13 cellular contexts compared by ENCODE assay signal in genomic region chr12:53820503-53820902, GRCh38.
DNase-seq lines count a peak whose midpoint lies in the region; TF ChIP-seq lines count a peak whose summit lies in the region.
"Had no signal": no experiment of that assay in that cellular context is flagged by ENCODE, and none has a peak within 500 bp of the region (broad histone marks: within the 10 kb centered on the region; RNA-seq: fewer than 3 reads in every experiment).

No MANE protein-coding gene starts in this region.

- DNase-seq in GM03348 (ENCODE audit: low spot score): peak; percentile 47
- DNase-seq in M059J (ENCODE audit: low read depth): peak; percentile 89
- DNase-seq in choroid plexus epithelial cell (ENCODE audit: low read depth): peak; percentile 9
- DNase-seq in osteoblast (ENCODE audit: insufficient read length, low spot score, missing footprints): no peak
- DNase-seq in NK-92 (lab: John Stamatoyannopoulos, UW; ENCODE audit: unreplicated experiment): no peak
- DNase-seq in NCI-H446 (lab: John Stamatoyannopoulos, UW): no peak
- DNase-seq in COR-L47 (lab: John Stamatoyannopoulos, UW): no peak
- DNase-seq: activated CD4-positive, alpha-beta T cell treated with anti-CD3 and anti-CD28 coated beads, Interleukin-2, amount 10 ng/mL, durations not matched to agents 7 days and 5 days; activated T-cell treated with anti-CD3 and anti-CD28 coated beads, Interleukin-2, amount 50 U/mL, for 48 hours; NCI-H1092 treated with DMSO at 0.1 percent for 48 hours; NCI-H510A treated with DMSO at 0.1 percent for 48 hours; uterus had no signal

- no peaks in the 10 kb centered on the region for H3K4me1 ChIP-seq in osteoblast (ENCODE audit: insufficient read depth, low read length)
- H3K4me1 ChIP-seq: uterus had no signal

- H3K36me3 ChIP-seq in osteoblast (ENCODE audit: insufficient read depth, low read length): no peaks in the 10 kb centered on the region
- H3K36me3 ChIP-seq: uterus had no signal

- no peaks in the 10 kb centered on the region for H4K20me1 ChIP-seq in osteoblast (ENCODE audit: insufficient read depth, low read length)

- no peak overlapping the region for H3K27ac ChIP-seq in osteoblast (ENCODE audit: low read depth, low read length)
- H3K27ac ChIP-seq: epithelial cell of prostate, uterus had no signal

- H3K79me2 ChIP-seq in osteoblast (ENCODE audit: insufficient read depth, low read length): no peaks in the 10 kb centered on the region

- no peak for TF ChIP-seq CTCF in choroid plexus epithelial cell (conservative IDR thresholded peaks at IDR 0.05; ENCODE audit: low read depth, low read length)
- TF ChIP-seq CTCF in osteoblast (IDR thresholded peaks at IDR 0.05; ENCODE audit: extremely low read depth, low read depth, low read length): no peak

- no peaks in the 10 kb centered on the region for H3K9me3 ChIP-seq in osteoblast (ENCODE audit: low read depth, low read length)
- H3K9me3 ChIP-seq: uterus had no signal

- H3K27me3 ChIP-seq in osteoblast (ENCODE audit: insufficient read depth, low read length): peaks cover 53% of the 10 kb centered on the region
- H3K27me3 ChIP-seq: uterus had no signal

- H3K4me3 ChIP-seq in choroid plexus epithelial cell (ENCODE audit: low read depth, low read length) (no peak overlapping the region), osteoblast (ENCODE audit: insufficient read depth, low read length) (no peak overlapping the region)
- H3K4me3 ChIP-seq: uterus had no signal

- no peak overlapping the region for H3K4me2 ChIP-seq in osteoblast (ENCODE audit: insufficient read depth, low read length)

- H2AFZ ChIP-seq in osteoblast (ENCODE audit: low read length): peak overlapping the region; percentile 58

Comparison
In these comparisons a context has a peak if more than half of its experiments do, and no peak if none do; other contexts are left out.
1. DNase-seq: peak in GM03348 (single experiment), M059J (single experiment) and choroid plexus epithelial cell (single experiment); none in osteoblast (single experiment), NK-92 (single experiment), NCI-H446 (0 of 2) and COR-L47 (single experiment).